Comparison of ENCODE assay signal across 17 cellular contexts in genomic region chr9:127116088-127116726, GRCh38. TPM values are rescaled to one million over a fixed set of nuclear protein-coding genes. Genes with fewer than 3 reads are reported as not detected.
DNase-seq lines count a peak whose midpoint lies in the region; ATAC-seq lines count a peak whose summit lies in the region.
"Had no signal": no experiment of that assay in that cellular context is flagged by ENCODE, and none has a peak within 500 bp of the region (broad histone marks: within the 10 kb centered on the region; RNA-seq: fewer than 3 reads in every experiment).

No MANE protein-coding gene starts in this region.

- H2BK5ac ChIP-seq in mesenchymal stem cell (ENCODE audit: low read depth, low read length, poor library complexity, severe bottlenecking), result no peak overlapping the region

- no peak overlapping the region for H2AFZ ChIP-seq in mesenchymal stem cell (ENCODE audit: low read depth, low read length)

- H3K18ac ChIP-seq in mesenchymal stem cell (ENCODE audit: low read depth in 1 of 2, low read length in 2 of 2), result no peak overlapping the region

- no peak overlapping the region for H3K4ac ChIP-seq in mesenchymal stem cell (ENCODE audit: low read depth in 1 of 2, low read length in 2 of 2)

- no peak overlapping the region for H2BK12ac ChIP-seq in mesenchymal stem cell (ENCODE audit: low read length in 2 of 2)

- H3K14ac ChIP-seq in mesenchymal stem cell (ENCODE audit: low read length in 2 of 2), result no peak overlapping the region

- no peak overlapping the region for H3K27ac Mint-ChIP-seq in stimulated activated effector memory CD8-positive, alpha-beta T cell treated with anti-CD3 and anti-CD28 coated beads, Interleukin-12 subunit alpha, Interleukin-12 subunit beta, amount 100 ng/mL, for 72 hours

- H4K8ac ChIP-seq in mesenchymal stem cell (ENCODE audit: low read length), result no peak overlapping the region

- no peaks in the 10 kb centered on the region for H3K9me3 Mint-ChIP-seq in stimulated activated effector memory CD8-positive, alpha-beta T cell treated with anti-CD3 and anti-CD28 coated beads, Interleukin-12 subunit alpha, Interleukin-12 subunit beta, amount 100 ng/mL, for 72 hours
- H3K9me3 Mint-ChIP-seq: activated T-cell treated with anti-CD3 and anti-CD28 coated beads, Interleukin-2, amount 50 U/mL, for 4 hours; central memory CD8-positive, alpha-beta T cell; nephron had no signal

- H3K9ac ChIP-seq in mesenchymal stem cell (ENCODE audit: low read length), result no peak overlapping the region

- no peaks in the 10 kb centered on the region for H3K9me3 ChIP-seq in mesenchymal stem cell (ENCODE audit: control insufficient read depth, low read length)
- H3K9me3 ChIP-seq: adrenal gland, thyroid gland had no signal

- peak overlapping the region; percentile 11 for H3K4me3 ChIP-seq in Jurkat, Clone E6-1 (ENCODE audit: low read length)
- peak overlapping the region in 1 of 2 experiments; percentile 26 for H3K4me3 ChIP-seq in mesenchymal stem cell (ENCODE audit: insufficient read depth in 1 of 2, low read depth in 1 of 2, low read length in 2 of 2)
- H3K4me3 ChIP-seq: adrenal gland, lung, thyroid gland had no signal

- H3K79me1 ChIP-seq in mesenchymal stem cell (replicated peaks; ENCODE audit: low read length, poor library complexity, severe bottlenecking), result peaks cover 1% of the 10 kb centered on the region

- H3K4me1 ChIP-seq in mesenchymal stem cell (ENCODE audit: control insufficient read depth, insufficient read depth, low read depth, low read length), result peaks cover 3% of the 10 kb centered on the region

- H3K4me3 Mint-ChIP-seq in stimulated activated effector memory CD8-positive, alpha-beta T cell treated with anti-CD3 and anti-CD28 coated beads, Interleukin-12 subunit alpha, Interleukin-12 subunit beta, amount 100 ng/mL, for 72 hours, result no peak overlapping the region
- H3K4me3 Mint-ChIP-seq: activated T-cell treated with anti-CD3 and anti-CD28 coated beads, Interleukin-2, amount 50 U/mL, for 4 hours; central memory CD8-positive, alpha-beta T cell; nephron had no signal

- H3K27ac ChIP-seq in caudate nucleus (ENCODE audit: low read depth, low read length) (peak overlapping the region; percentile 23), mesenchymal stem cell (ENCODE audit: low read length, poor library complexity, severe bottlenecking) (no peak overlapping the region)
- H3K27ac ChIP-seq: adrenal gland, thyroid gland had no signal

- peaks cover 17% of the 10 kb centered on the region for H3K4me1 Mint-ChIP-seq in stimulated activated effector memory CD8-positive, alpha-beta T cell treated with anti-CD3 and anti-CD28 coated beads, Interleukin-12 subunit alpha, Interleukin-12 subunit beta, amount 100 ng/mL, for 72 hours

- H3K4me2 ChIP-seq in mesenchymal stem cell (ENCODE audit: low read length, poor library complexity, severe bottlenecking), result no peak overlapping the region

- no peak overlapping the region for H2BK15ac ChIP-seq in mesenchymal stem cell (ENCODE audit: low read depth, poor library complexity, severe bottlenecking)

- peak; percentile 90 for DNase-seq in Jurkat, Clone E6-1 (ENCODE audit: low read depth, low spot score)
- DNase-seq in MV-4-11 (lab: John Stamatoyannopoulos, UW), result peak; percentile 64
- peak in 1 of 61 donors; percentile 48 for DNase-seq in caudate nucleus (lab: John Stamatoyannopoulos, UW)
- DNase-seq in stimulated activated effector memory CD8-positive, alpha-beta T cell treated with anti-CD3 and anti-CD28 coated beads, Interleukin-12 subunit alpha, Interleukin-12 subunit beta, amount 100 ng/mL, for 72 hours (ENCODE audit: low spot score in 2 of 2), result no peak
- no peak for DNase-seq in mesenchymal stem cell
- DNase-seq: activated CD4-positive, alpha-beta T cell treated with anti-CD3 and anti-CD28 coated beads for 1 hour; activated T-cell treated with anti-CD3 and anti-CD28 coated beads, Interleukin-2, amount 50 U/mL, for 4 hours; adrenal gland; NCI-H1092 treated with DMSO at 0.1 percent for 48 hours; retina; stimulated activated CD4-positive, alpha-beta T cell treated with anti-CD3 and anti-CD28 coated beads, Interleukin-1b, Interleukin-23, amount 100 ng/mL, for 48 hours; thyroid gland had no signal

- no peak overlapping the region for H4K91ac ChIP-seq in mesenchymal stem cell (ENCODE audit: low read length)

- H3K23ac ChIP-seq in mesenchymal stem cell (ENCODE audit: low read length in 2 of 2), result no peak overlapping the region

- H3K27me3 ChIP-seq in mesenchymal stem cell (ENCODE audit: control insufficient read depth in 1 of 2, insufficient read depth in 1 of 2, low read length in 2 of 2), result peaks cover 0 to 3% of the 10 kb centered on the region in 2 experiments
- H3K27me3 ChIP-seq: adrenal gland, thyroid gland had no signal

- peak; percentile 29 for ATAC-seq in stimulated activated effector memory CD8-positive, alpha-beta T cell treated with anti-CD3 and anti-CD28 coated beads, Interleukin-12 subunit alpha, Interleukin-12 subunit beta, amount 100 ng/mL, for 72 hours
- ATAC-seq in HG03196 (IDR thresholded peaks at IDR 0.05; ENCODE audit: unreplicated experiment) (no peak), GM18907 (IDR thresholded peaks at IDR 0.05; ENCODE audit: unreplicated experiment) (no peak)
- ATAC-seq: activated T-cell treated with anti-CD3 and anti-CD28 coated beads, Interleukin-2, amount 50 U/mL, for 4 hours had no signal

- no peak overlapping the region for H2AK5ac ChIP-seq in mesenchymal stem cell (ENCODE audit: low read length, severe bottlenecking)

- 96% methylated on average over 6 of the region's 6 CpGs for WGBS in mesenchymal stem cell

- H3K36me3 Mint-ChIP-seq in stimulated activated effector memory CD8-positive, alpha-beta T cell treated with anti-CD3 and anti-CD28 coated beads, Interleukin-12 subunit alpha, Interleukin-12 subunit beta, amount 100 ng/mL, for 72 hours, result peaks cover 6% of the 10 kb centered on the region

- H3K36me3 ChIP-seq in mesenchymal stem cell (ENCODE audit: control insufficient read depth in 1 of 2, insufficient read depth in 2 of 2, low read depth in 1 of 2, low read length in 2 of 2), result peaks cover 0 to 60% of the 10 kb centered on the region in 2 experiments
- H3K36me3 ChIP-seq: adrenal gland, thyroid gland had no signal

- H2BK120ac ChIP-seq in mesenchymal stem cell (ENCODE audit: low read depth, low read length), result no peak overlapping the region

RNA-seq across cellular contexts. Expression of gene ANGPTL2, which starts 6.2 kb away (rescaled TPM):
- polyA plus RNA-seq in Jurkat, Clone E6-1 (2012; ENCODE audit: insufficient read depth, insufficient read length), result 1.1 TPM
- 40.8 TPM for polyA plus RNA-seq in mesenchymal stem cell (2013, experiment 1 of 2)
- 41.1 TPM for polyA plus RNA-seq in mesenchymal stem cell (2013, experiment 2 of 2)

Comparison
In these comparisons a context has a peak if more than half of its experiments do, and no peak if none do; other contexts are left out.
1. DNase-seq: peak in Jurkat, Clone E6-1 (single experiment) and MV-4-11 (single experiment); none in stimulated activated effector memory CD8-positive, alpha-beta T cell treated with anti-CD3 and anti-CD28 coated beads, Interleukin-12 subunit alpha, Interleukin-12 subunit beta, amount 100 ng/mL, for 72 hours (0 of 2) and mesenchymal stem cell (single experiment).